Comparison of ENCODE assay signal across 18 cellular contexts in genomic region chr3:196320110-196320509, GRCh38. TPM values are rescaled to one million over a fixed set of nuclear protein-coding genes. Genes with fewer than 3 reads are reported as not detected.
DNase-seq lines count a peak whose midpoint lies in the region; ATAC-seq, FAIRE-seq and TF ChIP-seq lines count a peak whose summit lies in the region.
"Had no signal": no experiment of that assay in that cellular context is flagged by ENCODE, and none has a peak within 500 bp of the region (broad histone marks: within the 10 kb centered on the region; RNA-seq: fewer than 3 reads in every experiment).

No MANE protein-coding gene starts in this region.

- H3K4me2 ChIP-seq in HepG2 (ENCODE audit: low read depth, low read length), result peak overlapping the region; percentile 43

- H3K4me3 Mint-ChIP-seq in type B pancreatic cell, result peak overlapping the region; percentile 57

- no peak for TF ChIP-seq POLR2A in HepG2 (IDR thresholded peaks at IDR 0.05; ENCODE audit: insufficient read depth in 1 of 2, low read depth in 2 of 2, low read length in 2 of 2)
- no peak for TF ChIP-seq POLR2A in right lobe of liver (IDR thresholded peaks at IDR 0.05)

- no peaks in the 10 kb centered on the region for H3K36me3 Mint-ChIP-seq in type B pancreatic cell
- H3K36me3 Mint-ChIP-seq: T-cell had no signal

- peak; percentile 66 for FAIRE-seq in HepG2 (lab: Jason Lieb, UNC)
- FAIRE-seq: GM18507 had no signal

- no peaks in the 10 kb centered on the region for H3K79me2 ChIP-seq in HepG2 (ENCODE audit: insufficient read depth, low read length)

- H3K27me3 Mint-ChIP-seq in type B pancreatic cell, result peaks cover 3% of the 10 kb centered on the region
- H3K27me3 Mint-ChIP-seq: activated B cell treated with CpG ODN at 0.5 μM for 24 hours, T-cell had no signal

- H3K27me3 ChIP-seq in HepG2 (ENCODE audit: control insufficient read depth in 1 of 2, insufficient read depth in 2 of 2, low read length in 2 of 2) (no peaks in the 10 kb centered on the region), right lobe of liver (no peaks in the 10 kb centered on the region), esophagus (ENCODE audit: control insufficient read depth in 1 of 2, insufficient read depth in 2 of 2, low read length in 2 of 2) (no peaks in the 10 kb centered on the region)
- H3K27me3 ChIP-seq: ovary had no signal

- no TSS peak for BruUV-seq in HepG2 (replicated peaks; lab: Mats Ljungman, UMichigan)

- H3K9me3 Mint-ChIP-seq in type B pancreatic cell, result no peaks in the 10 kb centered on the region
- H3K9me3 Mint-ChIP-seq: activated B cell treated with CpG ODN at 0.5 μM for 24 hours, T-cell had no signal

- 62% methylated on average over 3 of the region's 4 CpGs for WGBS in HepG2 (ENCODE audit: low lambda C conversion rate)
- WGBS in right lobe of liver (ENCODE audit: insufficient coverage, low coverage, low lambda C conversion rate, missing lambda C conversion rate), result 93% methylated on average over 3 of the region's 4 CpGs
- 60 to 64% methylated on average over 4 of the region's 4 CpGs for WGBS in esophagus, 2 donors

- H3K4me1 ChIP-seq in HepG2 (ENCODE audit: insufficient read depth, low read length) (peaks cover 31% of the 10 kb centered on the region), right lobe of liver (no peaks in the 10 kb centered on the region), esophagus (ENCODE audit: control insufficient read depth in 2 of 2, insufficient read depth in 2 of 2, low read length in 1 of 2) (peaks cover 2 to 4% of the 10 kb centered on the region in 2 donors)

- peak overlapping the region; percentile 58 for H2AFZ ChIP-seq in HepG2 (ENCODE audit: low read length)

- intact Hi-C loops in HepG2 (cut with micrococcal nuclease; ENCODE audit: unreplicated experiment), result no loop called here
- intact Hi-C loops in right lobe of liver (cut with DNase I), result no loop called here

- in situ Hi-C loops in HepG2 (cut with HindIII; ENCODE audit: extremely low pct_ligation_motif_present, low pct_unique_long_range_greater_than_20kb), result no loop called here

- TF ChIP-seq CTCF in HepG2 (CRISPR knock-in tag; IDR thresholded peaks at IDR 0.05), result no peak
- no peak for TF ChIP-seq CTCF in right lobe of liver (IDR thresholded peaks at IDR 0.05)
- no peak for TF ChIP-seq CTCF in RWPE1 (conservative IDR thresholded peaks at IDR 0.05; ENCODE audit: low read depth)
- TF ChIP-seq CTCF in type B pancreatic cell (conservative IDR thresholded peaks at IDR 0.05), result no peak

- TF ChIP-seq EP300 in HepG2 (IDR thresholded peaks at IDR 0.05; ENCODE audit: low read depth in 2 of 2, low read length in 2 of 2) (no peak), HepG2 (CRISPR knock-in tag; IDR thresholded peaks at IDR 0.05; ENCODE audit: borderline replicate concordance) (no peak)

- CTCF ChIA-PET in HepG2 (lab: Yijun Ruan, JAX; ENCODE audit: low intra/inter-chr PET ratio, low total read pairs), result no interaction called here
- CTCF ChIA-PET in RWPE1 (lab: Yijun Ruan, JAX), result interaction anchor here (0.6 to 0.7 kb wide), 2 partner anchors 26 to 66 kb away, joined by 4 to 7 read pairs; no protein-coding TSS in a partner anchor

- no peaks in the 10 kb centered on the region for H3K9me3 ChIP-seq in HepG2 (ENCODE audit: low read length)
- H3K9me3 ChIP-seq in right lobe of liver, result no peaks in the 10 kb centered on the region
- H3K9me3 ChIP-seq in esophagus (ENCODE audit: control insufficient read depth in 2 of 2, insufficient read depth in 1 of 2, low read depth in 1 of 2, low read length in 1 of 2), result no peaks in the 10 kb centered on the region
- H3K9me3 ChIP-seq: ovary, thoracic aorta had no signal

- H3K36me3 ChIP-seq in HepG2 (replicated peaks in 1 of 2; ENCODE audit: control insufficient read depth in 1 of 2, insufficient read depth in 2 of 2, low read length in 2 of 2) (no peaks in the 10 kb centered on the region; a peak in 1 of 5 replicates), right lobe of liver (no peaks in the 10 kb centered on the region), esophagus (ENCODE audit: control insufficient read depth in 2 of 2, insufficient read depth in 2 of 2, low read length in 1 of 2) (no peaks in the 10 kb centered on the region)
- H3K36me3 ChIP-seq: ovary, thoracic aorta had no signal

- no peak for DNase-seq in HepG2 (ENCODE audit: low spot score)
- DNase-seq in right lobe of liver, result no peak
- DNase-seq in RWPE1 (ENCODE audit: low spot score), result peak; percentile 82
- DNase-seq in type B pancreatic cell (ENCODE audit: extremely low spot score, unreplicated experiment), result no peak
- DNase-seq: activated B cell treated with CpG ODN at 0.5 μM for 24 hours; cortex of kidney; NCI-H2029 treated with DMSO at 0.1 percent for 48 hours; NCI-H82; ovary; stimulated activated CD4-positive, alpha-beta T cell treated with anti-CD3 and anti-CD28 coated beads, Interleukin-4, amount 100 ng/mL, for 24 hours; T-cell had no signal

- H3K27ac ChIP-seq in HepG2 (ENCODE audit: extremely low read length, insufficient read depth, low read length), result peak overlapping the region; percentile 48
- no peak overlapping the region for H3K27ac ChIP-seq in right lobe of liver
- peak overlapping the region; percentile 94 for H3K27ac ChIP-seq in RWPE1
- peak overlapping the region; percentile 4 to 85 for H3K27ac ChIP-seq in esophagus (ENCODE audit: low read depth in 2 of 2, low read length in 1 of 2)
- H3K27ac ChIP-seq: ovary, thoracic aorta had no signal

- no peaks in the 10 kb centered on the region for H3K4me1 Mint-ChIP-seq in type B pancreatic cell (ENCODE audit: unreplicated experiment)

- H4K20me1 ChIP-seq in HepG2 (ENCODE audit: insufficient read depth, low read length), result no peaks in the 10 kb centered on the region

- ATAC-seq in HepG2, result no peak
- ATAC-seq in right lobe of liver, result no peak
- no peak for ATAC-seq in GM19467 (IDR thresholded peaks at IDR 0.05; ENCODE audit: unreplicated experiment)
- no peak for ATAC-seq in HG03565 (IDR thresholded peaks at IDR 0.05; ENCODE audit: unreplicated experiment)
- ATAC-seq in HG02588 (IDR thresholded peaks at IDR 0.05; ENCODE audit: unreplicated experiment), result no peak
- ATAC-seq: T-cell had no signal

- no peak overlapping the region for H3K27ac Mint-ChIP-seq in type B pancreatic cell
- H3K27ac Mint-ChIP-seq: activated B cell treated with CpG ODN at 0.5 μM for 24 hours had no signal

- no peak for TF ChIP-seq RAD21 in HepG2 (CRISPR knock-in tag; IDR thresholded peaks at IDR 0.05)

- H3K9ac ChIP-seq in HepG2 (ENCODE audit: insufficient read depth, low read depth, low read length), result peak overlapping the region; percentile 35; the same call in 1 of the 2 replicates

- H3K4me3 ChIP-seq in HepG2 (replicated peaks in 1 of 3; ENCODE audit: insufficient read depth in 1 of 3, low read depth in 2 of 3, low read length in 3 of 3), result no peak overlapping the region; a peak in 1 of 6 replicates
- H3K4me3 ChIP-seq in right lobe of liver, result no peak overlapping the region
- no peak overlapping the region for H3K4me3 ChIP-seq in esophagus (ENCODE audit: low read depth in 1 of 2, low read length in 2 of 2)
- H3K4me3 ChIP-seq: ovary, thoracic aorta had no signal

- POLR2A ChIA-PET in HepG2 (lab: Yijun Ruan, JAX), result interaction anchor here (1.7 kb wide), 1 partner anchor 27 kb away, joined by 4 read pairs; no protein-coding TSS in a partner anchor
- POLR2A ChIA-PET in RWPE1 (lab: Yijun Ruan, JAX; ENCODE audit: low non-redundant PET), result interaction anchor here (0.6 to 0.8 kb wide), 2 partner anchors 18 to 167 kb away, joined by 3 to 4 read pairs; partner anchors contain the start of gene TM4SF19

RNA-seq across cellular contexts. Expression of gene DYNLT2B, which starts 2.1 kb away (rescaled TPM):
- 7.0 and 11.2 TPM in 2 replicates for total RNA-seq in HepG2 (2016; rRNA removed; fragmentation: Illumina TruSeq; extraction: Trizol)
- total RNA-seq in HepG2 (2016; cell fraction: cytosol; rRNA removed; fragmentation: Illumina TruSeq; extraction: Trizol; ENCODE audit: low read depth), result 4.9 and 5.3 TPM in 2 replicates
- 8.3 and 10.2 TPM in 2 replicates for total RNA-seq in HepG2 (2016; cell fraction: insoluble cytoplasmic fraction; rRNA removed; fragmentation: Illumina TruSeq; extraction: Trizol)
- 5.7 and 6.2 TPM in 2 replicates for total RNA-seq in HepG2 (2016; cell fraction: membrane; rRNA removed; fragmentation: Illumina TruSeq; extraction: Trizol)
- 3.8 and 3.9 TPM in 2 replicates for total RNA-seq in HepG2 (2016; cell fraction: nucleus; rRNA removed; fragmentation: Illumina TruSeq; extraction: Trizol)
- 4.0 and 4.3 TPM in 2 replicates for polyA plus RNA-seq in HepG2 (2011; rRNA removed)
- polyA plus RNA-seq in HepG2 (2011; cell fraction: cytosol; rRNA removed), result 5.1 and 5.3 TPM in 2 replicates
- polyA plus RNA-seq in HepG2 (2011; cell fraction: nucleus; rRNA removed), result 1.4 and 1.5 TPM in 2 replicates
- polyA plus RNA-seq in HepG2 (2012), result 2.9 and 5.9 TPM in 2 replicates
- polyA plus RNA-seq in HepG2 (2016; cell fraction: cytosol; fragmentation: Illumina TruSeq; extraction: Trizol; ENCODE audit: low read depth), result 7.3 and 11.4 TPM in 2 replicates
- polyA plus RNA-seq in HepG2 (2016; cell fraction: insoluble cytoplasmic fraction; fragmentation: Illumina TruSeq; extraction: Trizol; ENCODE audit: low read depth), result 12.5 and 14.4 TPM in 2 replicates
- 5.9 and 8.0 TPM in 2 replicates for polyA plus RNA-seq in HepG2 (2016; cell fraction: membrane; fragmentation: Illumina TruSeq; extraction: Trizol; ENCODE audit: low read depth)
- polyA plus RNA-seq in HepG2 (2016; cell fraction: nucleus; fragmentation: Illumina TruSeq; extraction: Trizol; ENCODE audit: insufficient read depth, low read depth), result 6.1 and 6.5 TPM in 2 replicates
- polyA minus RNA-seq in HepG2 (2011; rRNA and poly(A)+ RNA removed; ENCODE audit: low replicate concordance), result 0.82 and 2.6 TPM in 2 replicates
- not detected in 2 replicates for polyA minus RNA-seq in HepG2 (2011; cell fraction: cytosol; rRNA and poly(A)+ RNA removed)
- polyA minus RNA-seq in HepG2 (2011; cell fraction: nucleus; rRNA and poly(A)+ RNA removed), result 1.7 and 3.4 TPM in 2 replicates
- 1 to 10 TPM in 3 of 6 experiments, under 1 TPM in 1, not detected in 2; 0.62 to 2.6 (median 1.4) TPM for total RNA-seq in right lobe of liver
- polyA plus RNA-seq in esophagus, result 10 to 100 TPM; 13.9 to 23.3 TPM
- 13.6 and 26.3 TPM in 2 replicates for total RNA-seq in type B pancreatic cell (ENCODE audit: low replicate concordance)

RNA-seq across cellular contexts. Expression of gene TM4SF19, which starts 18.1 kb away (rescaled TPM):
- total RNA-seq in HepG2 (2016; rRNA removed; fragmentation: Illumina TruSeq; extraction: Trizol) (not detected in 2 replicates), right lobe of liver (1 to 10 TPM in 1 of 6 experiments, under 1 TPM in 1, not detected in 4; 0.59 to 1.7 TPM), type B pancreatic cell (ENCODE audit: low replicate concordance) (1.1 TPM in 1 of 2 replicates, not detected in the other)
- total RNA-seq in HepG2 (2016; cell fraction: cytosol; rRNA removed; fragmentation: Illumina TruSeq; extraction: Trizol; ENCODE audit: low read depth), result not detected in 2 replicates
- not detected in 2 replicates for total RNA-seq in HepG2 (2016; cell fraction: insoluble cytoplasmic fraction; rRNA removed; fragmentation: Illumina TruSeq; extraction: Trizol)
- total RNA-seq in HepG2 (2016; cell fraction: membrane; rRNA removed; fragmentation: Illumina TruSeq; extraction: Trizol), result not detected in 2 replicates
- total RNA-seq in HepG2 (2016; cell fraction: nucleus; rRNA removed; fragmentation: Illumina TruSeq; extraction: Trizol), result not detected in 2 replicates
- polyA plus RNA-seq in HepG2 (2011; rRNA removed) (0.05 and 0.36 TPM in 2 replicates), esophagus (1 to 10 TPM; 1.3 to 2.2 TPM)
- 0.08 and 0.17 TPM in 2 replicates for polyA plus RNA-seq in HepG2 (2011; cell fraction: cytosol; rRNA removed)
- polyA plus RNA-seq in HepG2 (2011; cell fraction: nucleus; rRNA removed), result 0.47 and 0.83 TPM in 2 replicates
- not detected in 2 replicates for polyA plus RNA-seq in HepG2 (2012)
- not detected in 2 replicates for polyA plus RNA-seq in HepG2 (2016; cell fraction: cytosol; fragmentation: Illumina TruSeq; extraction: Trizol; ENCODE audit: low read depth)
- not detected in 2 replicates for polyA plus RNA-seq in HepG2 (2016; cell fraction: insoluble cytoplasmic fraction; fragmentation: Illumina TruSeq; extraction: Trizol; ENCODE audit: low read depth)
- not detected in 2 replicates for polyA plus RNA-seq in HepG2 (2016; cell fraction: membrane; fragmentation: Illumina TruSeq; extraction: Trizol; ENCODE audit: low read depth)
- polyA plus RNA-seq in HepG2 (2016; cell fraction: nucleus; fragmentation: Illumina TruSeq; extraction: Trizol; ENCODE audit: insufficient read depth, low read depth), result not detected in 2 replicates
- polyA minus RNA-seq in HepG2 (2011; rRNA and poly(A)+ RNA removed; ENCODE audit: low replicate concordance), result 0.66 and 5.5 TPM in 2 replicates
- not detected in 2 replicates for polyA minus RNA-seq in HepG2 (2011; cell fraction: cytosol; rRNA and poly(A)+ RNA removed)
- 0.62 TPM in 1 of 2 replicates, not detected in the other for polyA minus RNA-seq in HepG2 (2011; cell fraction: nucleus; rRNA and poly(A)+ RNA removed)
- total RNA-seq: activated B cell treated with CpG ODN at 0.5 μM for 24 hours, skeletal muscle tissue, thoracic aorta had no signal

RNA-seq across cellular contexts. Expression of gene PCYT1A, which starts 32.6 kb away (rescaled TPM):
- total RNA-seq in HepG2 (2016; rRNA removed; fragmentation: Illumina TruSeq; extraction: Trizol), result 45.3 and 53.2 TPM in 2 replicates
- total RNA-seq in HepG2 (2016; cell fraction: cytosol; rRNA removed; fragmentation: Illumina TruSeq; extraction: Trizol; ENCODE audit: low read depth), result 13.8 and 14.6 TPM in 2 replicates
- total RNA-seq in HepG2 (2016; cell fraction: insoluble cytoplasmic fraction; rRNA removed; fragmentation: Illumina TruSeq; extraction: Trizol), result 46.3 and 55.2 TPM in 2 replicates
- total RNA-seq in HepG2 (2016; cell fraction: membrane; rRNA removed; fragmentation: Illumina TruSeq; extraction: Trizol), result 13.3 and 14.5 TPM in 2 replicates
- 47.1 and 49.4 TPM in 2 replicates for total RNA-seq in HepG2 (2016; cell fraction: nucleus; rRNA removed; fragmentation: Illumina TruSeq; extraction: Trizol)
- polyA plus RNA-seq in HepG2 (2011; rRNA removed), result 26.4 and 28.5 TPM in 2 replicates
- 16.4 and 21.4 TPM in 2 replicates for polyA plus RNA-seq in HepG2 (2011; cell fraction: cytosol; rRNA removed)
- 62.7 and 74.7 TPM in 2 replicates for polyA plus RNA-seq in HepG2 (2011; cell fraction: nucleus; rRNA removed)
- 25.2 and 26.1 TPM in 2 replicates for polyA plus RNA-seq in HepG2 (2012)
- polyA plus RNA-seq in HepG2 (2016; cell fraction: cytosol; fragmentation: Illumina TruSeq; extraction: Trizol; ENCODE audit: low read depth), result 3.8 and 4.3 TPM in 2 replicates
- polyA plus RNA-seq in HepG2 (2016; cell fraction: insoluble cytoplasmic fraction; fragmentation: Illumina TruSeq; extraction: Trizol; ENCODE audit: low read depth), result 44.0 and 44.3 TPM in 2 replicates
- polyA plus RNA-seq in HepG2 (2016; cell fraction: membrane; fragmentation: Illumina TruSeq; extraction: Trizol; ENCODE audit: low read depth), result 5.2 and 5.6 TPM in 2 replicates
- polyA plus RNA-seq in HepG2 (2016; cell fraction: nucleus; fragmentation: Illumina TruSeq; extraction: Trizol; ENCODE audit: insufficient read depth, low read depth), result 61.7 and 67.8 TPM in 2 replicates
- 104 and 131 TPM in 2 replicates for polyA minus RNA-seq in HepG2 (2011; rRNA and poly(A)+ RNA removed; ENCODE audit: low replicate concordance)
- 27.9 and 30.3 TPM in 2 replicates for polyA minus RNA-seq in HepG2 (2011; cell fraction: cytosol; rRNA and poly(A)+ RNA removed)
- polyA minus RNA-seq in HepG2 (2011; cell fraction: nucleus; rRNA and poly(A)+ RNA removed), result 110 and 122 TPM in 2 replicates
- total RNA-seq in right lobe of liver, result 10 to 100 TPM; 20.8 to 43.2 (median 28.8) TPM
- polyA plus RNA-seq in esophagus, result 10 to 100 TPM; 16.9 to 33.0 TPM
- 39.0 and 50.8 TPM in 2 replicates for total RNA-seq in type B pancreatic cell (ENCODE audit: low replicate concordance)

Comparison
In these comparisons a context has a peak if more than half of its experiments do, and no peak if none do; other contexts are left out.
1. H3K27ac ChIP-seq: peak in HepG2 (single experiment), RWPE1 (single experiment) and esophagus (2 of 2); none in right lobe of liver (0 of 3).